15 cellular contexts compared by ENCODE assay signal in genomic region chr3:187951452-187952190, GRCh38.
A peak's percentile ranks its signal among the peaks of the same experiment; 100 is the strongest.
DNase-seq lines count a peak whose midpoint lies in the region; ATAC-seq and TF ChIP-seq lines count a peak whose summit lies in the region.
"Had no signal": no experiment of that assay in that cellular context is flagged by ENCODE, and none has a peak within 500 bp of the region (broad histone marks: within the 10 kb centered on the region; RNA-seq: fewer than 3 reads in every experiment).

No MANE protein-coding gene starts in this region.

- no peaks in the 10 kb centered on the region for H3K9me2 ChIP-seq in OCI-LY7 (ENCODE audit: insufficient read depth, low read length)

- H3K4me3 ChIP-seq in OCI-LY7 (ENCODE audit: low read depth, low read length, poor library complexity, severe bottlenecking), result no peak overlapping the region
- H3K4me3 ChIP-seq in CD4-positive, alpha-beta memory T cell (ENCODE audit: low read length in 2 of 2), result no peak overlapping the region
- H3K4me3 ChIP-seq: dorsolateral prefrontal cortex, sigmoid colon had no signal

- no peaks in the 10 kb centered on the region for H3K27me3 ChIP-seq in CD4-positive, alpha-beta memory T cell (ENCODE audit: insufficient read depth, low read length)
- H3K27me3 ChIP-seq: brain microvascular endothelial cell, dorsolateral prefrontal cortex, sigmoid colon had no signal

- H3K36me3 Mint-ChIP-seq in activated naive CD8-positive, alpha-beta T cell treated with anti-CD3 and anti-CD28 coated beads, Interleukin-2, amount 10 ng/mL, durations not matched to agents 7 days and 5 days, result peaks cover 21% of the 10 kb centered on the region
- no peaks in the 10 kb centered on the region for H3K36me3 Mint-ChIP-seq in activated naive CD8-positive, alpha-beta T cell treated with anti-CD3 and anti-CD28 coated beads for 36 hours
- H3K36me3 Mint-ChIP-seq in effector memory CD8-positive, alpha-beta T cell (ENCODE audit: insufficient read depth), result peaks cover 3% of the 10 kb centered on the region
- no peaks in the 10 kb centered on the region for H3K36me3 Mint-ChIP-seq in stimulated activated naive B cell treated with anti-CD40 and anti-IgM and Interleukin-4, amounts not matched to agents 10 μg/mL and 1 μg/mL and 100 μg/mL, for 72 hours
- H3K36me3 Mint-ChIP-seq in CD4-positive, alpha-beta memory T cell, result no peaks in the 10 kb centered on the region

- no peak for DNase-seq in activated naive CD8-positive, alpha-beta T cell treated with anti-CD3 and anti-CD28 coated beads, Interleukin-2, amount 10 ng/mL, durations not matched to agents 7 days and 5 days
- DNase-seq in activated naive CD8-positive, alpha-beta T cell treated with anti-CD3 and anti-CD28 coated beads for 36 hours, result no peak
- DNase-seq in OCI-LY7 (ENCODE audit: low spot score) (peak; percentile 66), RPMI8226 (no peak)
- no peak for DNase-seq in effector memory CD8-positive, alpha-beta T cell
- DNase-seq in stimulated activated naive B cell treated with anti-CD40 and anti-IgM and Interleukin-4, amounts not matched to agents 10 μg/mL and 1 μg/mL and 100 μg/mL, for 72 hours, result no peak
- DNase-seq in CD4-positive, alpha-beta memory T cell, result no peak
- DNase-seq in activated naive CD4-positive, alpha-beta T cell treated with anti-CD3 and anti-CD28 coated beads, Interleukin-2, amount 50 U/mL, for 16 hours, result no peak
- DNase-seq: brain microvascular endothelial cell; COR-L47; dorsolateral prefrontal cortex; NCI-H1417 treated with DMSO at 0.1 percent for 48 hours; NCI-H446; sigmoid colon; stimulated activated CD4-positive, alpha-beta T cell treated with anti-CD3 and anti-CD28 coated beads, Interleukin-4, amount 100 ng/mL, for 1 hour had no signal

- intact Hi-C loops in OCI-LY7 (cut with micrococcal nuclease; ENCODE audit: unreplicated experiment), result no loop called here
- intact Hi-C loops in CD4-positive, alpha-beta memory T cell (cut with micrococcal nuclease), result no loop called here

- H3K79me2 ChIP-seq in OCI-LY7 (ENCODE audit: insufficient read depth, low read depth, low read length), result peaks cover 12% of the 10 kb centered on the region; the same call in 1 of the 2 replicates

- no peak for TF ChIP-seq CTCF in OCI-LY7 (conservative IDR thresholded peaks at IDR 0.05; ENCODE audit: low read length)

- peak; percentile 61 for ATAC-seq in activated naive CD8-positive, alpha-beta T cell treated with anti-CD3 and anti-CD28 coated beads, Interleukin-2, amount 10 ng/mL, durations not matched to agents 7 days and 5 days (ENCODE audit: low read depth)
- peak; percentile 70 for ATAC-seq in effector memory CD8-positive, alpha-beta T cell (replicated peaks)
- peak; percentile 69 to 71 for ATAC-seq in stimulated activated naive B cell treated with anti-CD40 and anti-IgM and Interleukin-4, amounts not matched to agents 10 μg/mL and 1 μg/mL and 100 μg/mL, for 72 hours (replicated peaks)

- peaks cover 57% of the 10 kb centered on the region for H3K4me1 Mint-ChIP-seq in activated naive CD8-positive, alpha-beta T cell treated with anti-CD3 and anti-CD28 coated beads, Interleukin-2, amount 10 ng/mL, durations not matched to agents 7 days and 5 days
- H3K4me1 Mint-ChIP-seq in activated naive CD8-positive, alpha-beta T cell treated with anti-CD3 and anti-CD28 coated beads for 36 hours, result peaks cover 15% of the 10 kb centered on the region
- H3K4me1 Mint-ChIP-seq in effector memory CD8-positive, alpha-beta T cell (ENCODE audit: low read depth in 2 of 2), result peaks cover 25 to 30% of the 10 kb centered on the region in 2 donors
- peaks cover 44 to 66% of the 10 kb centered on the region in 2 donors for H3K4me1 Mint-ChIP-seq in stimulated activated naive B cell treated with anti-CD40 and anti-IgM and Interleukin-4, amounts not matched to agents 10 μg/mL and 1 μg/mL and 100 μg/mL, for 72 hours
- H3K4me1 Mint-ChIP-seq in CD4-positive, alpha-beta memory T cell, result peaks cover 3 to 31% (median 12%) of the 10 kb centered on the region in 4 donors

- peak overlapping the region; percentile 99 for H3K27ac ChIP-seq in OCI-LY7 (ENCODE audit: low read depth, low read length, poor library complexity, severe bottlenecking)
- H3K27ac ChIP-seq in CD4-positive, alpha-beta memory T cell (ENCODE audit: low read depth, low read length), result no peak overlapping the region
- H3K27ac ChIP-seq: brain microvascular endothelial cell, dorsolateral prefrontal cortex, sigmoid colon had no signal

- peak overlapping the region; percentile 6; the same call in 1 of the 2 replicates for H2AFZ ChIP-seq in OCI-LY7 (ENCODE audit: low read length)

- peaks cover 2% of the 10 kb centered on the region for H3K9me3 Mint-ChIP-seq in activated naive CD8-positive, alpha-beta T cell treated with anti-CD3 and anti-CD28 coated beads, Interleukin-2, amount 10 ng/mL, durations not matched to agents 7 days and 5 days
- H3K9me3 Mint-ChIP-seq in activated naive CD8-positive, alpha-beta T cell treated with anti-CD3 and anti-CD28 coated beads for 36 hours, result no peaks in the 10 kb centered on the region
- no peaks in the 10 kb centered on the region for H3K9me3 Mint-ChIP-seq in effector memory CD8-positive, alpha-beta T cell
- no peaks in the 10 kb centered on the region for H3K9me3 Mint-ChIP-seq in stimulated activated naive B cell treated with anti-CD40 and anti-IgM and Interleukin-4, amounts not matched to agents 10 μg/mL and 1 μg/mL and 100 μg/mL, for 72 hours
- H3K9me3 Mint-ChIP-seq in CD4-positive, alpha-beta memory T cell, result no peaks in the 10 kb centered on the region

- BruUV-seq in OCI-LY7 (replicated peaks; lab: Mats Ljungman, UMichigan), result no TSS peak

- CTCF ChIA-PET in OCI-LY7 (lab: Charles Lee; ENCODE audit: unreplicated experiment), result interaction anchor here (1.8 kb wide), 1 partner anchor 12 kb away, joined by 9 read pairs; no protein-coding TSS in a partner anchor
- CTCF ChIA-PET in CD4-positive, alpha-beta memory T cell (lab: Charles Lee; ENCODE audit: partially characterized antibody), result no interaction called here

- H3K4me1 ChIP-seq in OCI-LY7 (ENCODE audit: insufficient read depth, low read length, poor library complexity, severe bottlenecking), result peaks cover 100% of the 10 kb centered on the region
- peaks cover 6% of the 10 kb centered on the region for H3K4me1 ChIP-seq in CD4-positive, alpha-beta memory T cell (ENCODE audit: insufficient read depth, low read length)
- H3K4me1 ChIP-seq: sigmoid colon had no signal

- no peaks in the 10 kb centered on the region for H4K20me1 ChIP-seq in OCI-LY7 (ENCODE audit: insufficient read depth, low read length)

- peaks cover 2% of the 10 kb centered on the region for H3K27me3 Mint-ChIP-seq in activated naive CD8-positive, alpha-beta T cell treated with anti-CD3 and anti-CD28 coated beads, Interleukin-2, amount 10 ng/mL, durations not matched to agents 7 days and 5 days
- H3K27me3 Mint-ChIP-seq in activated naive CD8-positive, alpha-beta T cell treated with anti-CD3 and anti-CD28 coated beads for 36 hours, result no peaks in the 10 kb centered on the region
- H3K27me3 Mint-ChIP-seq in effector memory CD8-positive, alpha-beta T cell, result no peaks in the 10 kb centered on the region
- H3K27me3 Mint-ChIP-seq in stimulated activated naive B cell treated with anti-CD40 and anti-IgM and Interleukin-4, amounts not matched to agents 10 μg/mL and 1 μg/mL and 100 μg/mL, for 72 hours, result peaks cover 14 to 20% of the 10 kb centered on the region in 2 donors
- no peaks in the 10 kb centered on the region for H3K27me3 Mint-ChIP-seq in CD4-positive, alpha-beta memory T cell

- H3K36me3 ChIP-seq in OCI-LY7 (ENCODE audit: insufficient read depth, low read length), result no peaks in the 10 kb centered on the region; the same call in 1 of the 2 replicates
- no peaks in the 10 kb centered on the region for H3K36me3 ChIP-seq in CD4-positive, alpha-beta memory T cell (ENCODE audit: insufficient read depth, low read length)
- H3K36me3 ChIP-seq: brain microvascular endothelial cell, sigmoid colon had no signal

- POLR2A ChIA-PET in activated naive CD8-positive, alpha-beta T cell treated with anti-CD3 and anti-CD28 coated beads, Interleukin-2, amount 10 ng/mL, durations not matched to agents 7 days and 5 days (lab: Charles Lee), result interaction anchor here (1.4 kb wide), 1 partner anchor 206 kb away, joined by 4 read pairs; the partner anchor contains the start of gene BCL6
- POLR2A ChIA-PET in OCI-LY7 (lab: Charles Lee), result interaction anchor here (1.6 to 20.4 kb wide), 9 partner anchors 11 to 204 kb away, joined by 5 to 1356 read pairs (median 134); partner anchors contain the start of gene BCL6
- POLR2A ChIA-PET in CD4-positive, alpha-beta memory T cell (lab: Charles Lee; ENCODE audit: partially characterized antibody), result no interaction called here

- peak overlapping the region; percentile 95 for H3K4me2 ChIP-seq in OCI-LY7 (ENCODE audit: low read length)

- H3K27ac Mint-ChIP-seq in activated naive CD8-positive, alpha-beta T cell treated with anti-CD3 and anti-CD28 coated beads, Interleukin-2, amount 10 ng/mL, durations not matched to agents 7 days and 5 days, result peak overlapping the region; percentile 71
- no peak overlapping the region for H3K27ac Mint-ChIP-seq in activated naive CD8-positive, alpha-beta T cell treated with anti-CD3 and anti-CD28 coated beads for 36 hours
- H3K27ac Mint-ChIP-seq in effector memory CD8-positive, alpha-beta T cell, result peak overlapping the region; percentile 4 to 86
- H3K27ac Mint-ChIP-seq in stimulated activated naive B cell treated with anti-CD40 and anti-IgM and Interleukin-4, amounts not matched to agents 10 μg/mL and 1 μg/mL and 100 μg/mL, for 72 hours, result no peak overlapping the region
- peak overlapping the region in 1 of 7 donors; percentile 8 for H3K27ac Mint-ChIP-seq in CD4-positive, alpha-beta memory T cell

- H3K9me3 ChIP-seq in OCI-LY7 (ENCODE audit: low read length), result no peaks in the 10 kb centered on the region
- H3K9me3 ChIP-seq in CD4-positive, alpha-beta memory T cell (ENCODE audit: control insufficient read depth in 1 of 2, low read length in 2 of 2), result no peaks in the 10 kb centered on the region
- H3K9me3 ChIP-seq: sigmoid colon had no signal

- H3K4me3 Mint-ChIP-seq in activated naive CD8-positive, alpha-beta T cell treated with anti-CD3 and anti-CD28 coated beads, Interleukin-2, amount 10 ng/mL, durations not matched to agents 7 days and 5 days, result peak overlapping the region; percentile 39
- no peak overlapping the region for H3K4me3 Mint-ChIP-seq in activated naive CD8-positive, alpha-beta T cell treated with anti-CD3 and anti-CD28 coated beads for 36 hours
- peak overlapping the region; percentile 18 to 33 for H3K4me3 Mint-ChIP-seq in effector memory CD8-positive, alpha-beta T cell
- no peak overlapping the region for H3K4me3 Mint-ChIP-seq in stimulated activated naive B cell treated with anti-CD40 and anti-IgM and Interleukin-4, amounts not matched to agents 10 μg/mL and 1 μg/mL and 100 μg/mL, for 72 hours
- no peak overlapping the region for H3K4me3 Mint-ChIP-seq in CD4-positive, alpha-beta memory T cell

Comparison
In these comparisons a context has a peak if more than half of its experiments do, and no peak if none do; other contexts are left out.
1. H3K27ac Mint-ChIP-seq: peak in activated naive CD8-positive, alpha-beta T cell treated with anti-CD3 and anti-CD28 coated beads, Interleukin-2, amount 10 ng/mL, durations not matched to agents 7 days and 5 days (single experiment) and effector memory CD8-positive, alpha-beta T cell (2 of 2); none in activated naive CD8-positive, alpha-beta T cell treated with anti-CD3 and anti-CD28 coated beads for 36 hours (single experiment) and stimulated activated naive B cell treated with anti-CD40 and anti-IgM and Interleukin-4, amounts not matched to agents 10 μg/mL and 1 μg/mL and 100 μg/mL, for 72 hours (single experiment).
2. H3K4me3 Mint-ChIP-seq: peak in activated naive CD8-positive, alpha-beta T cell treated with anti-CD3 and anti-CD28 coated beads, Interleukin-2, amount 10 ng/mL, durations not matched to agents 7 days and 5 days (single experiment) and effector memory CD8-positive, alpha-beta T cell (2 of 2); none in activated naive CD8-positive, alpha-beta T cell treated with anti-CD3 and anti-CD28 coated beads for 36 hours (single experiment), stimulated activated naive B cell treated with anti-CD40 and anti-IgM and Interleukin-4, amounts not matched to agents 10 μg/mL and 1 μg/mL and 100 μg/mL, for 72 hours (0 of 2) and CD4-positive, alpha-beta memory T cell (0 of 8).
3. Peak in every context shown above with its lines, with median percentiles within 50 percentile points of each other: ATAC-seq.